ENCODE assay signal across 20 cellular contexts in the genomic region with DNA sequence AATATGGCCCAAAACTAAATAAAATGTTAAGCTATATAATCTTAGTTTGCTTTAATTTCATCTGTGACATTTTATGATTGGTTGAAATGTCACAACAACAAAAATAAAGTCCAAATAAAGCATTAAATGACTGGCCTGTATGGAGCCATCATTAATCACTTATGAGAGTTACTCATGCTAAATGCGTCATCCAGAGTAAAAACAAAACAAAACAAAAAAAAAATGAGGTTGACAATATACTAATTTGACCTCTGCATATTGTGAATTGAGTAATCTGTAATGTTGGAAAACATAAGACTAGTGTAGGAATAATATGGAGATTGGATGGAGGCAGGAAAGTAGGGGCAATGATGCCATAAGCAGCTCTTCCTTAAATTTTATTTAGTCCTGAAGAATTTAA.
DNase-seq lines count a peak whose midpoint lies in the region; ATAC-seq and TF ChIP-seq lines count a peak whose summit lies in the region.
"Had no signal": no experiment of that assay in that cellular context is flagged by ENCODE, and none has a peak within 500 bp of the region (broad histone marks: within the 10 kb centered on the region; RNA-seq: fewer than 3 reads in every experiment).

No MANE protein-coding gene starts in this region.

- ATAC-seq in GM21360 (IDR thresholded peaks at IDR 0.05; ENCODE audit: unreplicated experiment) (no peak), GM21619 (IDR thresholded peaks at IDR 0.05; ENCODE audit: unreplicated experiment) (no peak)
- ATAC-seq: body of pancreas; natural killer cell treated with Interleukin-12 subunit alpha and Interleukin-12 subunit beta and Interleukin-15 and Interleukin-18, amount 100 ng/mL, for 72 hours had no signal

- H3K4me1 ChIP-seq in SK-N-SH (ENCODE audit: control insufficient read depth in 1 of 2, insufficient read depth in 2 of 2, low read depth in 1 of 2, low read length in 1 of 2) = peaks cover 0 to 6% of the 10 kb centered on the region in 2 experiments; a peak in 2 of 4 replicates
- peaks cover 12% of the 10 kb centered on the region for H3K4me1 ChIP-seq in osteoblast (ENCODE audit: insufficient read depth, low read length)
- peaks cover 5% of the 10 kb centered on the region for H3K4me1 ChIP-seq in BE2C
- H3K4me1 ChIP-seq: Caco-2 had no signal

- H3K4me2 ChIP-seq in SK-N-SH (no peak overlapping the region), osteoblast (ENCODE audit: insufficient read depth, low read length) (no peak overlapping the region)
- H3K4me2 ChIP-seq: hepatocyte had no signal

- 77% methylated on average over 1 of the region's 1 CpG for WGBS in SK-N-SH (ENCODE audit: low lambda C conversion rate)

- H3K9ac ChIP-seq in SK-N-SH = no peak overlapping the region

- no peak overlapping the region for H3K27ac ChIP-seq in SK-N-SH (ENCODE audit: low read depth in 2 of 2, low read length in 1 of 2)
- H3K27ac ChIP-seq in osteoblast (ENCODE audit: low read depth, low read length) = peak overlapping the region; percentile 20
- H3K27ac ChIP-seq: hepatocyte had no signal

- H2AFZ ChIP-seq in SK-N-SH (ENCODE audit: low read depth) = no peak overlapping the region
- no peak overlapping the region for H2AFZ ChIP-seq in osteoblast (ENCODE audit: low read length)
- H2AFZ ChIP-seq: hepatocyte had no signal

- POLR2A ChIA-PET in SK-N-SH (lab: Yijun Ruan, JAX) = no interaction called here

- H3F3A ChIP-seq in SK-N-SH (replicated peaks; ENCODE audit: insufficient read depth) = peaks cover 6% of the 10 kb centered on the region

- no peaks in the 10 kb centered on the region for H3K79me2 ChIP-seq in SK-N-SH (ENCODE audit: insufficient read depth)
- H3K79me2 ChIP-seq in osteoblast (ENCODE audit: insufficient read depth, low read length) = no peaks in the 10 kb centered on the region
- H3K79me2 ChIP-seq: hepatocyte had no signal

- no peak for TF ChIP-seq CTCF in SK-N-SH (IDR thresholded peaks at IDR 0.05)
- no peak for TF ChIP-seq CTCF in osteoblast (IDR thresholded peaks at IDR 0.05; ENCODE audit: extremely low read depth, low read depth, low read length)
- no peak for TF ChIP-seq CTCF in BE2C (IDR thresholded peaks at IDR 0.05; ENCODE audit: low read depth, low read length)

- H3K4me3 ChIP-seq in SK-N-SH (ENCODE audit: low read depth in 2 of 2, low read length in 1 of 2) = no peak overlapping the region
- H3K4me3 ChIP-seq in osteoblast (ENCODE audit: insufficient read depth, low read length) = no peak overlapping the region
- no peak overlapping the region for H3K4me3 ChIP-seq in BE2C (ENCODE audit: low read depth, low read length)
- H3K4me3 ChIP-seq: body of pancreas, hepatocyte had no signal

- H3K36me3 ChIP-seq in SK-N-SH (replicated peaks in 1 of 2; ENCODE audit: control insufficient read depth in 1 of 2, insufficient read depth in 2 of 2, low read length in 1 of 2) (no peaks in the 10 kb centered on the region), osteoblast (ENCODE audit: insufficient read depth, low read length) (no peaks in the 10 kb centered on the region), BE2C (no peaks in the 10 kb centered on the region)

- DNase-seq in HCEC 1CT = peak; percentile 68
- no peak for DNase-seq in SK-N-SH
- DNase-seq in fibroblast of gingiva (ENCODE audit: low read depth) = peak; percentile 60
- peak; percentile 57 for DNase-seq in osteoblast (ENCODE audit: insufficient read length, low spot score, missing footprints)
- DNase-seq in BE2C = no peak
- DNase-seq in activated naive CD4-positive, alpha-beta T cell treated with anti-CD3 and anti-CD28 coated beads, Interleukin-2, amount 50 U/mL, for 16 hours = no peak
- DNase-seq: activated naive CD4-positive, alpha-beta T cell treated with anti-CD3 and anti-CD28 coated beads, Interleukin-2, amount 10 ng/mL, durations not matched to agents 7 days and 5 days; activated T-cell treated with anti-CD3 and anti-CD28 coated beads, Interleukin-2, amount 50 U/mL, for 1 hour; body of pancreas; Caco-2; erythroblast; MV-4-11; NCI-H187; NCI-H345; NK-92 treated with Interleukin-12 subunit alpha and Interleukin-12 subunit beta, amount 100 ng/mL, for 24 hours; RPMI8226 had no signal

- no peaks in the 10 kb centered on the region for H3K27me3 ChIP-seq in SK-N-SH (ENCODE audit: insufficient read depth)
- H3K27me3 ChIP-seq in osteoblast (ENCODE audit: insufficient read depth, low read length) = no peaks in the 10 kb centered on the region
- H3K27me3 ChIP-seq in BE2C = no peaks in the 10 kb centered on the region
- H3K27me3 ChIP-seq: body of pancreas, hepatocyte had no signal

- no peaks in the 10 kb centered on the region for H3K9me2 ChIP-seq in SK-N-SH

- no peak for TF ChIP-seq RAD21 in SK-N-SH (IDR thresholded peaks at IDR 0.05; ENCODE audit: low read length)

- TF ChIP-seq EP300 in SK-N-SH (IDR thresholded peaks at IDR 0.05; ENCODE audit: borderline replicate concordance in 1 of 2, low read depth in 1 of 2, low read length in 1 of 2) = no peak

- CTCF ChIA-PET in SK-N-SH (lab: Yijun Ruan, JAX) = no interaction called here

- H3K9me3 ChIP-seq in SK-N-SH (peaks cover 1% of the 10 kb centered on the region; the same call in 1 of the 2 replicates), osteoblast (ENCODE audit: low read depth, low read length) (no peaks in the 10 kb centered on the region), BE2C (no peaks in the 10 kb centered on the region)
- H3K9me3 ChIP-seq: body of pancreas, Caco-2 had no signal

- no peaks in the 10 kb centered on the region for H4K20me1 ChIP-seq in SK-N-SH (ENCODE audit: insufficient read depth)
- H4K20me1 ChIP-seq in osteoblast (ENCODE audit: insufficient read depth, low read length) = no peaks in the 10 kb centered on the region

TF ChIP-seq in SK-N-SH, 30 proteins besides CTCF, POLR2A, EP300 and RAD21:
- no peak for TF ChIP-seq MXI1 (IDR thresholded peaks at IDR 0.05; ENCODE audit: low read depth, low read length)
- TF ChIP-seq, protein P1, sequence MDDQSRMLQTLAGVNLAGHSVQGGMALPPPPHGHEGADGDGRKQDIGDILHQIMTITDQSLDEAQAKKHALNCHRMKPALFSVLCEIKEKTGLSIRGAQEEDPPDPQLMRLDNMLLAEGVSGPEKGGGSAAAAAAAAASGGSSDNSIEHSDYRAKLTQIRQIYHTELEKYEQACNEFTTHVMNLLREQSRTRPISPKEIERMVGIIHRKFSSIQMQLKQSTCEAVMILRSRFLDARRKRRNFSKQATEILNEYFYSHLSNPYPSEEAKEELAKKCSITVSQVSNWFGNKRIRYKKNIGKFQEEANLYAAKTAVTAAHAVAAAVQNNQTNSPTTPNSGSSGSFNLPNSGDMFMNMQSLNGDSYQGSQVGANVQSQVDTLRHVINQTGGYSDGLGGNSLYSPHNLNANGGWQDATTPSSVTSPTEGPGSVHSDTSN (IDR thresholded peaks at IDR 0.05) = 0 out of 2 replicates have a peak, but pooled peaks have one; percentile 23

Comparison
In these comparisons a context has a peak if more than half of its experiments do, and no peak if none do; other contexts are left out.
1. DNase-seq: peak in HCEC 1CT (single experiment), fibroblast of gingiva (single experiment) and osteoblast (single experiment); none in SK-N-SH (single experiment), BE2C (single experiment) and activated naive CD4-positive, alpha-beta T cell treated with anti-CD3 and anti-CD28 coated beads, Interleukin-2, amount 50 U/mL, for 16 hours (single experiment).